Comparison of ENCODE assay signal across 10 cellular contexts in genomic region chr4:163107754-163108153, GRCh38. TPM values are rescaled to one million over a fixed set of nuclear protein-coding genes. Genes with fewer than 3 reads are reported as not detected.
DNase-seq lines count a peak whose midpoint lies in the region; ATAC-seq and TF ChIP-seq lines count a peak whose summit lies in the region.
"Had no signal": no experiment of that assay in that cellular context is flagged by ENCODE, and none has a peak within 500 bp of the region (broad histone marks: within the 10 kb centered on the region; RNA-seq: fewer than 3 reads in every experiment).

No MANE protein-coding gene starts in this region.

- H3K27ac Mint-ChIP-seq in HFFc6: no peak overlapping the region

- peak; percentile 13 for DNase-seq in GM06990 (ENCODE audit: extremely low read depth, insufficient read length)
- DNase-seq in HFFc6: peak; percentile 16
- peak; percentile 3 for DNase-seq in RKO (ENCODE audit: low spot score)
- DNase-seq in hepatocyte (ENCODE audit: low spot score): no peak
- DNase-seq in occipital lobe (lab: John Stamatoyannopoulos, UW): no peak
- DNase-seq in stimulated activated naive CD4-positive, alpha-beta T cell (lab: John Stamatoyannopoulos, UW): no peak
- DNase-seq: kidney, NCI-H345 had no signal

- H3K4me1 Mint-ChIP-seq in HFFc6 (ENCODE audit: low read depth): no peaks in the 10 kb centered on the region

- H3K27ac ChIP-seq in hepatocyte: no peak overlapping the region

- WGBS in hepatocyte (ENCODE audit: low lambda C conversion rate, missing lambda C conversion rate): 83% methylated on average over 2 of the region's 2 CpGs

- H3K27me3 ChIP-seq in GM06990 (replicated peaks; ENCODE audit: control insufficient read depth, insufficient read depth, low read length) (no peaks in the 10 kb centered on the region), hepatocyte (no peaks in the 10 kb centered on the region)

- no peaks in the 10 kb centered on the region for H4K20me1 ChIP-seq in hepatocyte (ENCODE audit: insufficient read depth, poor library complexity, severe bottlenecking)

- TF ChIP-seq CTCF in GM06990 (IDR thresholded peaks at IDR 0.05; ENCODE audit: insufficient read depth, low read length, poor library complexity, severe bottlenecking) (peak; percentile 38), HFFc6 (IDR thresholded peaks at IDR 0.05) (peak; percentile 72), hepatocyte (IDR thresholded peaks at IDR 0.05; ENCODE audit: poor library complexity) (peak; percentile 31)

- no peak overlapping the region for H3K4me2 ChIP-seq in hepatocyte

- ATAC-seq in GM19452 (IDR thresholded peaks at IDR 0.05; ENCODE audit: unreplicated experiment): no peak
- no peak for ATAC-seq in HG02588 (IDR thresholded peaks at IDR 0.05; ENCODE audit: unreplicated experiment)

- H3K36me3 ChIP-seq in GM06990 (ENCODE audit: control insufficient read depth, insufficient read depth, low read length) (no peaks in the 10 kb centered on the region), hepatocyte (replicated peaks; ENCODE audit: insufficient read depth, low read depth) (no peaks in the 10 kb centered on the region)

- no peaks in the 10 kb centered on the region for H3K4me1 ChIP-seq in hepatocyte (ENCODE audit: insufficient read depth)

- no peak overlapping the region for H3K4me3 ChIP-seq in GM06990 (replicated peaks; ENCODE audit: low read depth, low read length)
- H3K4me3 ChIP-seq in hepatocyte: no peak overlapping the region

- H3K79me2 ChIP-seq in hepatocyte: no peaks in the 10 kb centered on the region

- H2AFZ ChIP-seq in hepatocyte: no peak overlapping the region

- no peaks in the 10 kb centered on the region for H3K9me3 ChIP-seq in hepatocyte (ENCODE audit: low read depth)

- no peaks in the 10 kb centered on the region; the same call in 1 of the 2 replicates for H3K27me3 Mint-ChIP-seq in HFFc6 (ENCODE audit: insufficient read depth)

- H3K4me3 Mint-ChIP-seq in HFFc6: no peak overlapping the region

- no peaks in the 10 kb centered on the region for H3K36me3 Mint-ChIP-seq in HFFc6 (ENCODE audit: low read depth)

- no peaks in the 10 kb centered on the region for H3K9me3 Mint-ChIP-seq in HFFc6

- no peaks in the 10 kb centered on the region for H3K9me2 ChIP-seq in hepatocyte (replicated peaks; ENCODE audit: insufficient read depth)

RNA-seq across cellular contexts. Expression of gene NAF1, which starts 58.9 kb away (rescaled TPM):
- 10 to 100 TPM; 15.3 to 18.3 (median 16.5) TPM for total RNA-seq in HFFc6 (2021; fragmentation: NEBNext Ultra II Directional; extraction: Animal tissue kit (Norgen Biotek cat#: 25700))
- total RNA-seq in hepatocyte (17.0 and 19.1 TPM in 2 replicates), occipital lobe (16.5 TPM)
- 6.7 TPM in 2 replicates for polyA plus RNA-seq in hepatocyte

Comparison
In these comparisons a context has a peak if more than half of its experiments do, and no peak if none do; other contexts are left out.
1. DNase-seq: peak in GM06990 (single experiment), HFFc6 (single experiment) and RKO (single experiment); none in hepatocyte (single experiment), occipital lobe (single experiment) and stimulated activated naive CD4-positive, alpha-beta T cell (0 of 6).
2. Peak in every context shown above with its lines, with median percentiles within 50 percentile points of each other: CTCF ChIP-seq.